Comparison of ENCODE assay signal across 8 cellular contexts in genomic region chr17:44362479-44362963, GRCh38. TPM values are rescaled to one million over a fixed set of nuclear protein-coding genes. Genes with fewer than 3 reads are reported as not detected.
A peak's percentile ranks its signal among the peaks of the same experiment; 100 is the strongest.
DNase-seq lines count a peak whose midpoint lies in the region; TF ChIP-seq lines count a peak whose summit lies in the region.
"Had no signal": no experiment of that assay in that cellular context is flagged by ENCODE, and none has a peak within 500 bp of the region (broad histone marks: within the 10 kb centered on the region; RNA-seq: fewer than 3 reads in every experiment).

No MANE protein-coding gene starts in this region.

- peak overlapping the region; percentile 74 for H3K9ac ChIP-seq in smooth muscle cell (ENCODE audit: low read depth)

- H3K27me3 Mint-ChIP-seq in HFFc6 (ENCODE audit: insufficient read depth): peaks cover 28% of the 10 kb centered on the region
- peaks cover 49% of the 10 kb centered on the region for H3K27me3 Mint-ChIP-seq in activated T-helper 1 cell treated with anti-CD3 and anti-CD28 coated beads, Interleukin-12 subunit alpha, Interleukin-12 subunit beta, Interleukin-2, Interleukin-4 antibody, amounts not matched to agents 30 ng/mL and 10 ng/mL and 1 ng/mL, durations not matched to agents 14 hours and 24 hours and 36 hours (ENCODE audit: insufficient read depth)

- peaks cover 12% of the 10 kb centered on the region for H3K79me2 ChIP-seq in smooth muscle cell (ENCODE audit: low read depth)

- H3K27me3 ChIP-seq in smooth muscle cell (ENCODE audit: low read depth): peaks cover 7% of the 10 kb centered on the region

- H4K20me1 ChIP-seq in smooth muscle cell (ENCODE audit: low read depth): peaks cover 51% of the 10 kb centered on the region

- peak overlapping the region; percentile 94 for H3K4me2 ChIP-seq in smooth muscle cell

- H3K4me3 ChIP-seq in iPS-11a (ENCODE audit: low read depth, low read length) (peak overlapping the region; percentile 47), smooth muscle cell (peak overlapping the region; percentile 99)

- H3K4me3 Mint-ChIP-seq in HFFc6: peak overlapping the region; percentile 84
- peak overlapping the region; percentile 39 for H3K4me3 Mint-ChIP-seq in activated T-helper 1 cell treated with anti-CD3 and anti-CD28 coated beads, Interleukin-12 subunit alpha, Interleukin-12 subunit beta, Interleukin-2, Interleukin-4 antibody, amounts not matched to agents 30 ng/mL and 10 ng/mL and 1 ng/mL, durations not matched to agents 14 hours and 24 hours and 36 hours

- intact Hi-C loops in activated T-helper 1 cell treated with anti-CD3 and anti-CD28 coated beads, Interleukin-12 subunit alpha, Interleukin-12 subunit beta, Interleukin-2, Interleukin-4 antibody, amounts not matched to agents 30 ng/mL and 10 ng/mL and 1 ng/mL, durations not matched to agents 14 hours and 24 hours and 36 hours (cut with micrococcal nuclease): no loop called here

- 19% methylated on average over 5 of the region's 11 CpGs for WGBS in smooth muscle cell (ENCODE audit: low lambda C conversion rate)

- H3K36me3 ChIP-seq in smooth muscle cell (ENCODE audit: low read depth): no peaks in the 10 kb centered on the region

- H2AFZ ChIP-seq in smooth muscle cell (ENCODE audit: low read depth): no peak overlapping the region

- H3K27ac Mint-ChIP-seq in HFFc6: no peak overlapping the region
- H3K27ac Mint-ChIP-seq in activated T-helper 1 cell treated with anti-CD3 and anti-CD28 coated beads, Interleukin-12 subunit alpha, Interleukin-12 subunit beta, Interleukin-2, Interleukin-4 antibody, amounts not matched to agents 30 ng/mL and 10 ng/mL and 1 ng/mL, durations not matched to agents 14 hours and 24 hours and 36 hours: no peak overlapping the region

- H3K4me1 Mint-ChIP-seq in HFFc6 (ENCODE audit: low read depth): peaks cover 14% of the 10 kb centered on the region; the same call in 1 of the 2 replicates
- no peaks in the 10 kb centered on the region for H3K4me1 Mint-ChIP-seq in activated T-helper 1 cell treated with anti-CD3 and anti-CD28 coated beads, Interleukin-12 subunit alpha, Interleukin-12 subunit beta, Interleukin-2, Interleukin-4 antibody, amounts not matched to agents 30 ng/mL and 10 ng/mL and 1 ng/mL, durations not matched to agents 14 hours and 24 hours and 36 hours (ENCODE audit: low read depth)

- no peaks in the 10 kb centered on the region for H3K9me3 ChIP-seq in smooth muscle cell (replicated peaks; ENCODE audit: low read depth)

- no peak for DNase-seq in HFFc6
- DNase-seq in activated T-helper 1 cell treated with anti-CD3 and anti-CD28 coated beads, Interleukin-12 subunit alpha, Interleukin-12 subunit beta, Interleukin-2, Interleukin-4 antibody, amounts not matched to agents 30 ng/mL and 10 ng/mL and 1 ng/mL, durations not matched to agents 14 hours and 24 hours and 36 hours (ENCODE audit: low spot score): no peak
- no peak for DNase-seq in smooth muscle cell (lab: John Stamatoyannopoulos, UW; ENCODE audit: unreplicated experiment)
- DNase-seq in activated effector memory CD4-positive, alpha-beta T cell treated with Interleukin-2 at 50 U/mL for 16 hours: no peak
- DNase-seq in stimulated activated CD4-positive, alpha-beta T cell treated with anti-CD3 and anti-CD28 coated beads, Interleukin-4, amount 100 ng/mL, for 24 hours: no peak
- DNase-seq in SIG-M5 (lab: John Stamatoyannopoulos, UW): no peak
- DNase-seq: NCI-H2107 had no signal

- TF ChIP-seq CTCF in HFFc6 (IDR thresholded peaks at IDR 0.05) (no peak), smooth muscle cell (IDR thresholded peaks at IDR 0.05; ENCODE audit: borderline replicate concordance, insufficient read depth, poor library complexity, severe bottlenecking) (no peak)

- no peak overlapping the region for H3K27ac ChIP-seq in smooth muscle cell (ENCODE audit: low read depth)

- peaks cover 25% of the 10 kb centered on the region for H3K4me1 ChIP-seq in smooth muscle cell (ENCODE audit: low read depth)

- no peaks in the 10 kb centered on the region for H3K9me3 Mint-ChIP-seq in HFFc6
- no peaks in the 10 kb centered on the region for H3K9me3 Mint-ChIP-seq in activated T-helper 1 cell treated with anti-CD3 and anti-CD28 coated beads, Interleukin-12 subunit alpha, Interleukin-12 subunit beta, Interleukin-2, Interleukin-4 antibody, amounts not matched to agents 30 ng/mL and 10 ng/mL and 1 ng/mL, durations not matched to agents 14 hours and 24 hours and 36 hours

- H3K36me3 Mint-ChIP-seq in HFFc6 (ENCODE audit: low read depth): no peaks in the 10 kb centered on the region
- H3K36me3 Mint-ChIP-seq in activated T-helper 1 cell treated with anti-CD3 and anti-CD28 coated beads, Interleukin-12 subunit alpha, Interleukin-12 subunit beta, Interleukin-2, Interleukin-4 antibody, amounts not matched to agents 30 ng/mL and 10 ng/mL and 1 ng/mL, durations not matched to agents 14 hours and 24 hours and 36 hours (ENCODE audit: low read depth): no peaks in the 10 kb centered on the region

- peaks cover 8% of the 10 kb centered on the region for H3F3A ChIP-seq in smooth muscle cell (ENCODE audit: low read depth)

RNA-seq across cellular contexts. Expression of gene FAM171A2, which starts 1.1 kb away (rescaled TPM):
- total RNA-seq in HFFc6 (2021; fragmentation: NEBNext Ultra II Directional; extraction: Animal tissue kit (Norgen Biotek cat#: 25700)): 1 to 10 TPM; 1.6 to 1.9 (median 1.8) TPM
- 0.10 and 0.29 TPM in 2 replicates for total RNA-seq in activated T-helper 1 cell treated with anti-CD3 and anti-CD28 coated beads, Interleukin-12 subunit alpha, Interleukin-12 subunit beta, Interleukin-2, Interleukin-4 antibody, amounts not matched to agents 30 ng/mL and 10 ng/mL and 1 ng/mL, durations not matched to agents 14 hours and 24 hours and 36 hours
- 31.5 TPM in 2 replicates for total RNA-seq in smooth muscle cell
- 28.4 and 28.8 TPM in 2 replicates for polyA plus RNA-seq in smooth muscle cell

RNA-seq across cellular contexts. Expression of gene GRN, which starts 17.4 kb away (rescaled TPM):
- 100 to 1,000 TPM; 186 to 249 (median 221) TPM for total RNA-seq in HFFc6 (2021; fragmentation: NEBNext Ultra II Directional; extraction: Animal tissue kit (Norgen Biotek cat#: 25700))
- total RNA-seq in activated T-helper 1 cell treated with anti-CD3 and anti-CD28 coated beads, Interleukin-12 subunit alpha, Interleukin-12 subunit beta, Interleukin-2, Interleukin-4 antibody, amounts not matched to agents 30 ng/mL and 10 ng/mL and 1 ng/mL, durations not matched to agents 14 hours and 24 hours and 36 hours: 32.7 and 42.9 TPM in 2 replicates
- total RNA-seq in smooth muscle cell: 85.9 and 125 TPM in 2 replicates
- polyA plus RNA-seq in smooth muscle cell: 322 and 338 TPM in 2 replicates

RNA-seq across cellular contexts. Expression of gene ITGA2B, which starts 26.9 kb away (rescaled TPM):
- total RNA-seq in HFFc6 (2021; fragmentation: NEBNext Ultra II Directional; extraction: Animal tissue kit (Norgen Biotek cat#: 25700)): under 1 TPM in 2 of 6 experiments, not detected in 4; 0.18 to 0.19 TPM
- total RNA-seq in activated T-helper 1 cell treated with anti-CD3 and anti-CD28 coated beads, Interleukin-12 subunit alpha, Interleukin-12 subunit beta, Interleukin-2, Interleukin-4 antibody, amounts not matched to agents 30 ng/mL and 10 ng/mL and 1 ng/mL, durations not matched to agents 14 hours and 24 hours and 36 hours: 0.44 and 0.71 TPM in 2 replicates
- total RNA-seq in smooth muscle cell: 1.0 and 2.1 TPM in 2 replicates
- 3.9 and 4.0 TPM in 2 replicates for polyA plus RNA-seq in smooth muscle cell

RNA-seq across cellular contexts. Expression of gene SLC25A39, which starts 37.9 kb away (rescaled TPM):
- 100 to 1,000 TPM in 5 of 6 experiments, 10 to 100 TPM in 1; 94.8 to 116 (median 108) TPM for total RNA-seq in HFFc6 (2021; fragmentation: NEBNext Ultra II Directional; extraction: Animal tissue kit (Norgen Biotek cat#: 25700))
- 169 and 180 TPM in 2 replicates for total RNA-seq in activated T-helper 1 cell treated with anti-CD3 and anti-CD28 coated beads, Interleukin-12 subunit alpha, Interleukin-12 subunit beta, Interleukin-2, Interleukin-4 antibody, amounts not matched to agents 30 ng/mL and 10 ng/mL and 1 ng/mL, durations not matched to agents 14 hours and 24 hours and 36 hours
- 62.6 and 106 TPM in 2 replicates for total RNA-seq in smooth muscle cell
- polyA plus RNA-seq in smooth muscle cell: 147 and 169 TPM in 2 replicates

RNA-seq across cellular contexts. Expression of gene RUNDC3A, which starts 54.1 kb away (rescaled TPM):
- total RNA-seq in HFFc6 (2021; fragmentation: NEBNext Ultra II Directional; extraction: Animal tissue kit (Norgen Biotek cat#: 25700)): under 1 TPM in 1 of 6 experiments, not detected in 5; 0.17 TPM
- 0.13 and 0.22 TPM in 2 replicates for total RNA-seq in activated T-helper 1 cell treated with anti-CD3 and anti-CD28 coated beads, Interleukin-12 subunit alpha, Interleukin-12 subunit beta, Interleukin-2, Interleukin-4 antibody, amounts not matched to agents 30 ng/mL and 10 ng/mL and 1 ng/mL, durations not matched to agents 14 hours and 24 hours and 36 hours
- 0.36 and 0.63 TPM in 2 replicates for total RNA-seq in smooth muscle cell
- polyA plus RNA-seq in smooth muscle cell: 0.21 and 0.84 TPM in 2 replicates

Comparison
In these comparisons a context has a peak if more than half of its experiments do, and no peak if none do; other contexts are left out.
1. RNA of gene FAM171A2, which starts 1.1 kb away (total RNA-seq): 31.5 TPM in smooth muscle cell; 1.6 to 1.9 TPM in HFFc6 and 0.10 to 0.29 TPM in activated T-helper 1 cell treated with anti-CD3 and anti-CD28 coated beads, Interleukin-12 subunit alpha, Interleukin-12 subunit beta, Interleukin-2, Interleukin-4 antibody, amounts not matched to agents 30 ng/mL and 10 ng/mL and 1 ng/mL, durations not matched to agents 14 hours and 24 hours and 36 hours; every median in the first group is over 10 times any median in the second.